In the genomic region with DNA sequence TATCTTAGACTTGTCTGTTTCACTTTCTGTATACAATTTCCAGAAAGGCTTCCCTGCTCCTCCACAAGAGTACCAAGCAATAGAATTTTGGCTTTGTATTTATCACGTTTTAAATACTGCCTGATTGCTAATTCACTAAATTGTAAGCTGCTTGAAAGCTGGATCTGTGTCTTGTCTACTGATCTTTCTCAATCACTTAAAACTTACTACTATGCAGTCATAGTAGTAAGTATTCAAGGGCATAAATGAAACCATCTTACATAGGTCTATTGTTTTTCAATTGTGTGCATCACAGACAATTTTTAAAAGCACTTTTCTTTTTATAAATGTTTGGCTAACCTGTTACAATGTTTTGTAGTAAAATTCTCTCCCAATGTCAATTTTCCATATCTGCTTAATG, we compare ENCODE assay signal across 9 cellular contexts. TPM values are rescaled to one million over a fixed set of nuclear protein-coding genes. Genes with fewer than 3 reads are reported as not detected.
A peak's percentile ranks its signal among the peaks of the same experiment; 100 is the strongest.
DNase-seq lines count a peak whose midpoint lies in the region; ATAC-seq and TF ChIP-seq lines count a peak whose summit lies in the region.
"Had no signal": no experiment of that assay in that cellular context is flagged by ENCODE, and none has a peak within 500 bp of the region (broad histone marks: within the 10 kb centered on the region; RNA-seq: fewer than 3 reads in every experiment).

No MANE protein-coding gene starts in this region.

- H3K27ac ChIP-seq in left ventricle myocardium inferior (replicated peaks) (peak overlapping the region; percentile 90), aorta (ENCODE audit: low read depth in 1 of 2, low read length in 2 of 2) (no peak overlapping the region)

- H3K27me3 ChIP-seq in left ventricle myocardium inferior (ENCODE audit: low read depth) (no peaks in the 10 kb centered on the region), aorta (ENCODE audit: control insufficient read depth in 1 of 2, insufficient read depth in 2 of 2, low read length in 1 of 2) (no peaks in the 10 kb centered on the region)

- intact Hi-C loops in left ventricle myocardium inferior (cut with micrococcal nuclease) (no loop called here), Right ventricle myocardium inferior (cut with DNase I) (loop anchor here (5.0 to 10.0 kb wide), 2 partner anchors 123 to 685 kb away; a partner anchor contains a TSS), aorta (cut with DNase I) (loop anchor here (2.0 to 10.0 kb wide), 3 partner anchors 55 to 91 kb away; a partner anchor contains a TSS)

- H3K36me3 ChIP-seq in left ventricle myocardium inferior (peaks cover 7% of the 10 kb centered on the region), aorta (ENCODE audit: control insufficient read depth in 1 of 2, insufficient read depth in 2 of 2, low read length in 1 of 2) (no peaks in the 10 kb centered on the region)

- peaks cover 6% of the 10 kb centered on the region for H3K9me3 ChIP-seq in left ventricle myocardium inferior (replicated peaks)
- H3K9me3 ChIP-seq in aorta (ENCODE audit: control insufficient read depth, low read length): no peaks in the 10 kb centered on the region

- peak overlapping the region in 5 of 8 donors; percentile 37 to 98 (median 93) for H3K4me3 Mint-ChIP-seq in naive B cell

- H3K4me1 Mint-ChIP-seq in naive B cell: peaks cover 30 to 32% (median 32%) of the 10 kb centered on the region in 3 donors

- no peak for DNase-seq in left ventricle myocardium inferior
- DNase-seq in Right ventricle myocardium inferior (ENCODE audit: missing footprints): no peak
- no peak for DNase-seq in astrocyte of the spinal cord (ENCODE audit: low read depth, low spot score)
- DNase-seq in naive B cell: no peak
- no peak for DNase-seq in aorta
- DNase-seq in NCI-H1092 (lab: John Stamatoyannopoulos, UW): no peak

- no peaks in the 10 kb centered on the region for H3K36me3 Mint-ChIP-seq in naive B cell

- no peak for ATAC-seq in Right ventricle myocardium inferior
- ATAC-seq in naive B cell (ENCODE audit: low read depth in 2 of 2): no peak
- no peak for ATAC-seq in aorta (ENCODE audit: low FRiP score)
- ATAC-seq in HG03460 (IDR thresholded peaks at IDR 0.05; ENCODE audit: unreplicated experiment): no peak
- no peak for ATAC-seq in GM21576 (IDR thresholded peaks at IDR 0.05; ENCODE audit: unreplicated experiment)

- in situ Hi-C loops in astrocyte of the spinal cord (cut with HindIII; ENCODE audit: low sequenced_read_pairs): no loop called here

- peak overlapping the region in 4 of 6 donors; percentile 62 to 98 (median 85) for H3K27ac Mint-ChIP-seq in naive B cell

- 13 to 21% methylated on average over 1 of the region's 1 CpG for WGBS in aorta, 2 donors

- peaks cover 0 to 3% (median 0%) of the 10 kb centered on the region in 7 donors for H3K9me3 Mint-ChIP-seq in naive B cell

- H3K4me3 ChIP-seq in left ventricle myocardium inferior (peak overlapping the region; percentile 76), astrocyte of the spinal cord (ENCODE audit: low read depth, low read length) (peak overlapping the region; percentile 12), aorta (ENCODE audit: low read length in 2 of 2) (peak overlapping the region; percentile 18 to 64)

- peaks cover 35% of the 10 kb centered on the region for H3K4me1 ChIP-seq in left ventricle myocardium inferior
- no peaks in the 10 kb centered on the region for H3K4me1 ChIP-seq in aorta (ENCODE audit: control insufficient read depth in 1 of 2, insufficient read depth in 2 of 2, low read length in 2 of 2)

- TF ChIP-seq CTCF in left ventricle myocardium inferior (IDR thresholded peaks at IDR 0.05; ENCODE audit: borderline replicate concordance) (no peak), astrocyte of the spinal cord (IDR thresholded peaks at IDR 0.05; ENCODE audit: low read depth, low read length) (no peak)

- no peaks in the 10 kb centered on the region for H3K27me3 Mint-ChIP-seq in naive B cell

RNA-seq across cellular contexts. Expression of a gene that starts 1.2 kb away (rescaled TPM):
- total RNA-seq in left ventricle myocardium inferior: 1.5 TPM
- total RNA-seq in Right ventricle myocardium inferior: 1.4 TPM
- polyA plus RNA-seq in naive B cell (ENCODE audit: low read depth in 6 of 6): under 1 TPM in 4 of 6 donors, not detected in 2; 0.37 to 0.89 (median 0.59) TPM
- total RNA-seq in aorta: 1 to 10 TPM in 1 of 2 donors, under 1 TPM in 1; 0.94 to 1.9 TPM
- 1 to 10 TPM in 1 of 2 donors, under 1 TPM in 1; 0.67 to 1.1 TPM for polyA plus RNA-seq in aorta

RNA-seq across cellular contexts. Expression of a gene that starts 55.2 kb away (rescaled TPM):
- total RNA-seq in left ventricle myocardium inferior (not detected), Right ventricle myocardium inferior (not detected), aorta (not detected)
- polyA plus RNA-seq in naive B cell (ENCODE audit: low read depth in 6 of 6) (not detected), aorta (not detected)
- polyA plus RNA-seq: esophagus had no signal

RNA-seq across cellular contexts. Expression of a gene that starts 59.6 kb away (rescaled TPM):
- total RNA-seq in left ventricle myocardium inferior (13.4 TPM), Right ventricle myocardium inferior (11.4 TPM), aorta (10 to 100 TPM; 17.9 to 33.9 TPM)
- polyA plus RNA-seq in naive B cell (ENCODE audit: low read depth in 6 of 6) (1 to 10 TPM; 2.1 to 9.4 (median 4.0) TPM), aorta (1 to 10 TPM; 5.7 to 7.0 TPM)

Comparison
In these comparisons a context has a peak if more than half of its experiments do, and no peak if none do; other contexts are left out.
1. H3K4me3 ChIP-seq: peak in every context shown above with its lines; median percentile 76 in left ventricle myocardium inferior; 41 in aorta; 12 in astrocyte of the spinal cord.